ENCODE assay signal across 2 cellular contexts in the genomic region with DNA sequence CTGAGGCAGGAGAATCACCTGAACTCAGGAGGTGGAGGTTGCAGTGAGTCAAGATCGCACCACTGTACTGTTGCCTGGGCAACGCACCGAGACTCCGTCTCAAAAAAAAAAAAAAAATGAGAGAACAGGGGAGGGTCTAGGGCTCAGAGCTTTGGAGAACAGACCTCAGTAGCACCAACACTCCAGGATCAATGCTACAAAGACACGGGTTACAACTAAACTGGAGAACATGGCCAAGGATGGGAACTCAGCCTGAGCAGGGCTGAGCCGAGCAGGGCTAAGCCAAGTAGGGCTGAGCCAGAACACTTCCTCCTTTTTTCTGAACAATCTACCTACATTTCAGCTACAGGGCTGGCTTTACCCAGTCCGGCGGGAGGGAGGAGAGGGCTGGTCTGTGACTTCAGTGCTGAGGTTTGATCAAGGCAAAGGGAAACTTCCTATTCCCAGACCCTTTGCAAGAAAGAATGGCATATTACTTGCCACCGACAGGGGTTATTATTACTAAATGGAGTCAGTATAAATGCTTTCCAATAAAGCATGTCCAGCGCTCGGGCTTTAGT.
TF ChIP-seq lines count a peak whose summit lies in the region.

No MANE protein-coding gene starts in this region.

TF ChIP-seq in SK-N-SH treated with all-trans-retinoic acid at 6 μM for 48 hours, 23 proteins besides CTCF, POLR2A, EP300 and RAD21 (continued from another document):
- TF ChIP-seq, protein P1, sequence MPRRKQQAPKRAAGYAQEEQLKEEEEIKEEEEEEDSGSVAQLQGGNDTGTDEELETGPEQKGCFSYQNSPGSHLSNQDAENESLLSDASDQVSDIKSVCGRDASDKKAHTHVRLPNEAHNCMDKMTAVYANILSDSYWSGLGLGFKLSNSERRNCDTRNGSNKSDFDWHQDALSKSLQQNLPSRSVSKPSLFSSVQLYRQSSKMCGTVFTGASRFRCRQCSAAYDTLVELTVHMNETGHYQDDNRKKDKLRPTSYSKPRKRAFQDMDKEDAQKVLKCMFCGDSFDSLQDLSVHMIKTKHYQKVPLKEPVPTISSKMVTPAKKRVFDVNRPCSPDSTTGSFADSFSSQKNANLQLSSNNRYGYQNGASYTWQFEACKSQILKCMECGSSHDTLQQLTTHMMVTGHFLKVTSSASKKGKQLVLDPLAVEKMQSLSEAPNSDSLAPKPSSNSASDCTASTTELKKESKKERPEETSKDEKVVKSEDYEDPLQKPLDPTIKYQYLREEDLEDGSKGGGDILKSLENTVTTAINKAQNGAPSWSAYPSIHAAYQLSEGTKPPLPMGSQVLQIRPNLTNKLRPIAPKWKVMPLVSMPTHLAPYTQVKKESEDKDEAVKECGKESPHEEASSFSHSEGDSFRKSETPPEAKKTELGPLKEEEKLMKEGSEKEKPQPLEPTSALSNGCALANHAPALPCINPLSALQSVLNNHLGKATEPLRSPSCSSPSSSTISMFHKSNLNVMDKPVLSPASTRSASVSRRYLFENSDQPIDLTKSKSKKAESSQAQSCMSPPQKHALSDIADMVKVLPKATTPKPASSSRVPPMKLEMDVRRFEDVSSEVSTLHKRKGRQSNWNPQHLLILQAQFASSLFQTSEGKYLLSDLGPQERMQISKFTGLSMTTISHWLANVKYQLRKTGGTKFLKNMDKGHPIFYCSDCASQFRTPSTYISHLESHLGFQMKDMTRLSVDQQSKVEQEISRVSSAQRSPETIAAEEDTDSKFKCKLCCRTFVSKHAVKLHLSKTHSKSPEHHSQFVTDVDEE (CRISPR knock-in tag; IDR thresholded peaks at IDR 0.05) = no peak
- TF ChIP-seq ZC3H10 (CRISPR knock-in tag; IDR thresholded peaks at IDR 0.05) (no peak), CSRNP3 (CRISPR knock-in tag; IDR thresholded peaks at IDR 0.05) (no peak), GLIS3 (CRISPR knock-in tag; IDR thresholded peaks at IDR 0.05) (no peak), TOX (CRISPR knock-in tag; IDR thresholded peaks at IDR 0.05; ENCODE audit: borderline replicate concordance) (no peak), ESRRG (CRISPR knock-in tag; IDR thresholded peaks at IDR 0.05) (no peak), OSR1 (CRISPR knock-in tag; IDR thresholded peaks at IDR 0.05) (no peak), ZFP30 (CRISPR knock-in tag; IDR thresholded peaks at IDR 0.05) (no peak), POU6F1 (CRISPR knock-in tag; IDR thresholded peaks at IDR 0.05; ENCODE audit: borderline replicate concordance, low read depth) (no peak), BACH2 (CRISPR knock-in tag; IDR thresholded peaks at IDR 0.05; ENCODE audit: borderline replicate concordance) (no peak), SNAI2 (CRISPR knock-in tag; IDR thresholded peaks at IDR 0.05) (no peak)
- TF ChIP-seq, protein P2, sequence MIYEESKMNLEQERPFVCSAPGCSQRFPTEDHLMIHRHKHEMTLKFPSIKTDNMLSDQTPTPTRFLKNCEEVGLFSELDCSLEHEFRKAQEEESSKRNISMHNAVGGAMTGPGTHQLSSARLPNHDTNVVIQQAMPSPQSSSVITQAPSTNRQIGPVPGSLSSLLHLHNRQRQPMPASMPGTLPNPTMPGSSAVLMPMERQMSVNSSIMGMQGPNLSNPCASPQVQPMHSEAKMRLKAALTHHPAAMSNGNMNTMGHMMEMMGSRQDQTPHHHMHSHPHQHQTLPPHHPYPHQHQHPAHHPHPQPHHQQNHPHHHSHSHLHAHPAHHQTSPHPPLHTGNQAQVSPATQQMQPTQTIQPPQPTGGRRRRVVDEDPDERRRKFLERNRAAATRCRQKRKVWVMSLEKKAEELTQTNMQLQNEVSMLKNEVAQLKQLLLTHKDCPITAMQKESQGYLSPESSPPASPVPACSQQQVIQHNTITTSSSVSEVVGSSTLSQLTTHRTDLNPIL (CRISPR knock-in tag; IDR thresholded peaks at IDR 0.05; ENCODE audit: low read depth) = no peak
- TF ChIP-seq, protein P3, sequence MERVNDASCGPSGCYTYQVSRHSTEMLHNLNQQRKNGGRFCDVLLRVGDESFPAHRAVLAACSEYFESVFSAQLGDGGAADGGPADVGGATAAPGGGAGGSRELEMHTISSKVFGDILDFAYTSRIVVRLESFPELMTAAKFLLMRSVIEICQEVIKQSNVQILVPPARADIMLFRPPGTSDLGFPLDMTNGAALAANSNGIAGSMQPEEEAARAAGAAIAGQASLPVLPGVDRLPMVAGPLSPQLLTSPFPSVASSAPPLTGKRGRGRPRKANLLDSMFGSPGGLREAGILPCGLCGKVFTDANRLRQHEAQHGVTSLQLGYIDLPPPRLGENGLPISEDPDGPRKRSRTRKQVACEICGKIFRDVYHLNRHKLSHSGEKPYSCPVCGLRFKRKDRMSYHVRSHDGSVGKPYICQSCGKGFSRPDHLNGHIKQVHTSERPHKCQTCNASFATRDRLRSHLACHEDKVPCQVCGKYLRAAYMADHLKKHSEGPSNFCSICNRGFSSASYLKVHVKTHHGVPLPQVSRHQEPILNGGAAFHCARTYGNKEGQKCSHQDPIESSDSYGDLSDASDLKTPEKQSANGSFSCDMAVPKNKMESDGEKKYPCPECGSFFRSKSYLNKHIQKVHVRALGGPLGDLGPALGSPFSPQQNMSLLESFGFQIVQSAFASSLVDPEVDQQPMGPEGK (CRISPR knock-in tag; IDR thresholded peaks at IDR 0.05; ENCODE audit: borderline replicate concordance) = no peak

TF ChIP-seq in HepG2, 621 proteins besides CTCF, POLR2A, EP300 and RAD21 (continued from another document):
- TF ChIP-seq, protein P4, sequence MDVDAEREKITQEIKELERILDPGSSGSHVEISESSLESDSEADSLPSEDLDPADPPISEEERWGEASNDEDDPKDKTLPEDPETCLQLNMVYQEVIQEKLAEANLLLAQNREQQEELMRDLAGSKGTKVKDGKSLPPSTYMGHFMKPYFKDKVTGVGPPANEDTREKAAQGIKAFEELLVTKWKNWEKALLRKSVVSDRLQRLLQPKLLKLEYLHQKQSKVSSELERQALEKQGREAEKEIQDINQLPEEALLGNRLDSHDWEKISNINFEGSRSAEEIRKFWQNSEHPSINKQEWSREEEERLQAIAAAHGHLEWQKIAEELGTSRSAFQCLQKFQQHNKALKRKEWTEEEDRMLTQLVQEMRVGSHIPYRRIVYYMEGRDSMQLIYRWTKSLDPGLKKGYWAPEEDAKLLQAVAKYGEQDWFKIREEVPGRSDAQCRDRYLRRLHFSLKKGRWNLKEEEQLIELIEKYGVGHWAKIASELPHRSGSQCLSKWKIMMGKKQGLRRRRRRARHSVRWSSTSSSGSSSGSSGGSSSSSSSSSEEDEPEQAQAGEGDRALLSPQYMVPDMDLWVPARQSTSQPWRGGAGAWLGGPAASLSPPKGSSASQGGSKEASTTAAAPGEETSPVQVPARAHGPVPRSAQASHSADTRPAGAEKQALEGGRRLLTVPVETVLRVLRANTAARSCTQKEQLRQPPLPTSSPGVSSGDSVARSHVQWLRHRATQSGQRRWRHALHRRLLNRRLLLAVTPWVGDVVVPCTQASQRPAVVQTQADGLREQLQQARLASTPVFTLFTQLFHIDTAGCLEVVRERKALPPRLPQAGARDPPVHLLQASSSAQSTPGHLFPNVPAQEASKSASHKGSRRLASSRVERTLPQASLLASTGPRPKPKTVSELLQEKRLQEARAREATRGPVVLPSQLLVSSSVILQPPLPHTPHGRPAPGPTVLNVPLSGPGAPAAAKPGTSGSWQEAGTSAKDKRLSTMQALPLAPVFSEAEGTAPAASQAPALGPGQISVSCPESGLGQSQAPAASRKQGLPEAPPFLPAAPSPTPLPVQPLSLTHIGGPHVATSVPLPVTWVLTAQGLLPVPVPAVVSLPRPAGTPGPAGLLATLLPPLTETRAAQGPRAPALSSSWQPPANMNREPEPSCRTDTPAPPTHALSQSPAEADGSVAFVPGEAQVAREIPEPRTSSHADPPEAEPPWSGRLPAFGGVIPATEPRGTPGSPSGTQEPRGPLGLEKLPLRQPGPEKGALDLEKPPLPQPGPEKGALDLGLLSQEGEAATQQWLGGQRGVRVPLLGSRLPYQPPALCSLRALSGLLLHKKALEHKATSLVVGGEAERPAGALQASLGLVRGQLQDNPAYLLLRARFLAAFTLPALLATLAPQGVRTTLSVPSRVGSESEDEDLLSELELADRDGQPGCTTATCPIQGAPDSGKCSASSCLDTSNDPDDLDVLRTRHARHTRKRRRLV (CRISPR knock-in tag; IDR thresholded peaks at IDR 0.05) = no peak
- TF ChIP-seq ZNF10 (CRISPR knock-in tag; IDR thresholded peaks at IDR 0.05; ENCODE audit: borderline replicate concordance, low read depth) = no peak
- TF ChIP-seq HOXD1 (CRISPR knock-in tag; IDR thresholded peaks at IDR 0.05) = no peak
- no peak for TF ChIP-seq TAF1 (CRISPR knock-in tag; IDR thresholded peaks at IDR 0.05)
- no peak for TF ChIP-seq SP4 (CRISPR knock-in tag; IDR thresholded peaks at IDR 0.05)
- no peak for TF ChIP-seq ZNF230 (CRISPR knock-in tag; IDR thresholded peaks at IDR 0.05)
- peak; percentile 37; the same call in 1 of the 2 replicates for TF ChIP-seq ZNF451 (CRISPR knock-in tag; IDR thresholded peaks at IDR 0.05)
- no peak for TF ChIP-seq GRHL1 (CRISPR knock-in tag; conservative IDR thresholded peaks at IDR 0.05)
- TF ChIP-seq MAFF (IDR thresholded peaks at IDR 0.05; ENCODE audit: low read depth, low read length) = no peak
- no peak for TF ChIP-seq SUZ12 (IDR thresholded peaks at IDR 0.05; ENCODE audit: low read depth, low read length)
- TF ChIP-seq NCOA2 (CRISPR knock-in tag; IDR thresholded peaks at IDR 0.05) = no peak
- no peak for TF ChIP-seq HNRNPH1 (optimal IDR thresholded peaks at IDR 0.05; ENCODE audit: low read depth, low read length)
- no peak for TF ChIP-seq ZFYVE20 (CRISPR knock-in tag; IDR thresholded peaks at IDR 0.05; ENCODE audit: borderline replicate concordance, low read depth)
- no peak for TF ChIP-seq ZNF747 (CRISPR knock-in tag; IDR thresholded peaks at IDR 0.05; ENCODE audit: borderline replicate concordance)
